In the genomic region with DNA sequence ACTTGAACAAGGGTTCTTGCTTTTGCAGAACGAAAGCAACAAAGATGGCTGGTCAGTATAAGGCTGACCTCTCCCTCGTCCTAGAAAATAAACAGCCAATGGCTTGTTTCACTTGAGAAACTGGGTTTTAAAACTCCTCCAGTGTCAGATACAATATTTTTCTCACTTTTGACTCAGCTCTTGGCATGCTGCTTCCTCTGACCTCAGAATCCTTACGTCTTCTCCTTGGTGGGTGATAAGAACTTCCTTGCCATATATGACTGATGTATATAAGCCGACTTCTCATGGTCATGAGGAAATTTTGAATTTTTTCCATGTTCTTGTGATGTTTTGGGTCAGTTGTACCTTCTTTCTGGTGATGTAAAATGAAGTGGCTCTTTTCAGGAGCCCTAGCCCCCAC, we compare ENCODE assay signal across 1 cellular context.
TF ChIP-seq lines count a peak whose summit lies in the region.

No MANE protein-coding gene starts in this region.

TF ChIP-seq in K562, 482 proteins besides CTCF, POLR2A, EP300 and RAD21:
- TF ChIP-seq PTTG1 (tag; IDR thresholded peaks at IDR 0.05; ENCODE audit: low read depth) = no peak
- TF ChIP-seq RBM25 (IDR thresholded peaks at IDR 0.05; ENCODE audit: low read depth, low read length, severe bottlenecking) = no peak
- no peak for TF ChIP-seq NR2C2 (CRISPR knock-in tag; IDR thresholded peaks at IDR 0.05)
- TF ChIP-seq NR2C2 (tag; IDR thresholded peaks at IDR 0.05) = peak; percentile 69
- TF ChIP-seq ELF2 (CRISPR knock-in tag; IDR thresholded peaks at IDR 0.05) = no peak
- TF ChIP-seq TAL1 (IDR thresholded peaks at IDR 0.05) = no peak
- TF ChIP-seq CREB1 (IDR thresholded peaks at IDR 0.05) = no peak
- no peak for TF ChIP-seq CREB1 (CRISPR knock-in tag; IDR thresholded peaks at IDR 0.05)
- TF ChIP-seq HMG20A (CRISPR knock-in tag; conservative IDR thresholded peaks at IDR 0.05) = no peak
- TF ChIP-seq MEIS2 (IDR thresholded peaks at IDR 0.05; ENCODE audit: partially characterized antibody) = peak; percentile 14
- TF ChIP-seq ZNF408 (CRISPR knock-in tag; IDR thresholded peaks at IDR 0.05; ENCODE audit: low read depth) = no peak
- no peak for TF ChIP-seq SMARCE1 (IDR thresholded peaks at IDR 0.05)
- no peak for TF ChIP-seq ZNF12 (CRISPR knock-in tag; IDR thresholded peaks at IDR 0.05)
- TF ChIP-seq NR2C1 (IDR thresholded peaks at IDR 0.05) = no peak
- TF ChIP-seq NR2C1 (tag; IDR thresholded peaks at IDR 0.05) = peak; percentile 8; the same call in 1 of the 2 replicates
- TF ChIP-seq ZNF41 (CRISPR knock-in tag; conservative IDR thresholded peaks at IDR 0.05) = no peak
- TF ChIP-seq RBM22 (IDR thresholded peaks at IDR 0.05; ENCODE audit: low read depth, low read length, poor library complexity, severe bottlenecking) = no peak
- no peak for TF ChIP-seq TCF7 (IDR thresholded peaks at IDR 0.05; ENCODE audit: borderline replicate concordance)
- TF ChIP-seq HIVEP1 (CRISPR knock-in tag; IDR thresholded peaks at IDR 0.05) = no peak
- TF ChIP-seq SIN3A (IDR thresholded peaks at IDR 0.05; ENCODE audit: borderline replicate concordance in 2 of 2, control insufficient read depth in 1 of 2, low read depth in 2 of 2, low read length in 2 of 2) = no peak
- TF ChIP-seq, protein P1, sequence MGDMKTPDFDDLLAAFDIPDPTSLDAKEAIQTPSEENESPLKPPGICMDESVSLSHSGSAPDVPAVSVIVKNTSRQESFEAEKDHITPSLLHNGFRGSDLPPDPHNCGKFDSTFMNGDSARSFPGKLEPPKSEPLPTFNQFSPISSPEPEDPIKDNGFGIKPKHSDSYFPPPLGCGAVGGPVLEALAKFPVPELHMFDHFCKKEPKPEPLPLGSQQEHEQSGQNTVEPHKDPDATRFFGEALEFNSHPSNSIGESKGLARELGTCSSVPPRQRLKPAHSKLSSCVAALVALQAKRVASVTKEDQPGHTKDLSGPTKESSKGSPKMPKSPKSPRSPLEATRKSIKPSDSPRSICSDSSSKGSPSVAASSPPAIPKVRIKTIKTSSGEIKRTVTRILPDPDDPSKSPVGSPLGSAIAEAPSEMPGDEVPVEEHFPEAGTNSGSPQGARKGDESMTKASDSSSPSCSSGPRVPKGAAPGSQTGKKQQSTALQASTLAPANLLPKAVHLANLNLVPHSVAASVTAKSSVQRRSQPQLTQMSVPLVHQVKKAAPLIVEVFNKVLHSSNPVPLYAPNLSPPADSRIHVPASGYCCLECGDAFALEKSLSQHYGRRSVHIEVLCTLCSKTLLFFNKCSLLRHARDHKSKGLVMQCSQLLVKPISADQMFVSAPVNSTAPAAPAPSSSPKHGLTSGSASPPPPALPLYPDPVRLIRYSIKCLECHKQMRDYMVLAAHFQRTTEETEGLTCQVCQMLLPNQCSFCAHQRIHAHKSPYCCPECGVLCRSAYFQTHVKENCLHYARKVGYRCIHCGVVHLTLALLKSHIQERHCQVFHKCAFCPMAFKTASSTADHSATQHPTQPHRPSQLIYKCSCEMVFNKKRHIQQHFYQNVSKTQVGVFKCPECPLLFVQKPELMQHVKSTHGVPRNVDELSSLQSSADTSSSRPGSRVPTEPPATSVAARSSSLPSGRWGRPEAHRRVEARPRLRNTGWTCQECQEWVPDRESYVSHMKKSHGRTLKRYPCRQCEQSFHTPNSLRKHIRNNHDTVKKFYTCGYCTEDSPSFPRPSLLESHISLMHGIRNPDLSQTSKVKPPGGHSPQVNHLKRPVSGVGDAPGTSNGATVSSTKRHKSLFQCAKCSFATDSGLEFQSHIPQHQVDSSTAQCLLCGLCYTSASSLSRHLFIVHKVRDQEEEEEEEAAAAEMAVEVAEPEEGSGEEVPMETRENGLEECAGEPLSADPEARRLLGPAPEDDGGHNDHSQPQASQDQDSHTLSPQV (IDR thresholded peaks at IDR 0.05) = 0 out of 2 replicates have a peak, but pooled peaks have one; percentile 34
- no peak for TF ChIP-seq EZH2 (IDR thresholded peaks at IDR 0.05; ENCODE audit: borderline replicate concordance, low read depth, low read length)
- TF ChIP-seq OTX1 (CRISPR knock-in tag; IDR thresholded peaks at IDR 0.05) = no peak
- TF ChIP-seq RBBP5 (IDR thresholded peaks at IDR 0.05; ENCODE audit: borderline replicate concordance, insufficient read depth, low read length, poor library complexity, severe bottlenecking) = no peak
- peak in 1 of 3 experiments; percentile 36 for TF ChIP-seq YY1 (IDR thresholded peaks at IDR 0.05; ENCODE audit: borderline replicate concordance in 1 of 3, control insufficient read depth in 1 of 3, extremely low read depth in 1 of 3, insufficient read depth in 3 of 3, insufficient read length in 1 of 3, insufficient replicate concordance in 2 of 3, low read depth in 1 of 3, low read length in 2 of 3)
- TF ChIP-seq CAMTA2 (CRISPR knock-in tag; conservative IDR thresholded peaks at IDR 0.05) = no peak
- no peak for TF ChIP-seq DPF2 (IDR thresholded peaks at IDR 0.05)
- 0 out of 2 replicates have a peak, but pooled peaks have one; percentile 34 for TF ChIP-seq ZNF175 (CRISPR knock-in tag; IDR thresholded peaks at IDR 0.05; ENCODE audit: low read depth)
- no peak for TF ChIP-seq ZKSCAN8 (CRISPR knock-in tag; IDR thresholded peaks at IDR 0.05)
- TF ChIP-seq TSC22D4 (tag; IDR thresholded peaks at IDR 0.05) = no peak
- no peak for TF ChIP-seq TCF7L2 (IDR thresholded peaks at IDR 0.05; ENCODE audit: low read depth, low read length)
- no peak for TF ChIP-seq ZNF24 (IDR thresholded peaks at IDR 0.05)
- TF ChIP-seq, protein P2, sequence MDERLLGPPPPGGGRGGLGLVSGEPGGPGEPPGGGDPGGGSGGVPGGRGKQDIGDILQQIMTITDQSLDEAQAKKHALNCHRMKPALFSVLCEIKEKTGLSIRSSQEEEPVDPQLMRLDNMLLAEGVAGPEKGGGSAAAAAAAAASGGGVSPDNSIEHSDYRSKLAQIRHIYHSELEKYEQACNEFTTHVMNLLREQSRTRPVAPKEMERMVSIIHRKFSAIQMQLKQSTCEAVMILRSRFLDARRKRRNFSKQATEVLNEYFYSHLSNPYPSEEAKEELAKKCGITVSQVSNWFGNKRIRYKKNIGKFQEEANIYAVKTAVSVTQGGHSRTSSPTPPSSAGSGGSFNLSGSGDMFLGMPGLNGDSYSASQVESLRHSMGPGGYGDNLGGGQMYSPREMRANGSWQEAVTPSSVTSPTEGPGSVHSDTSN (CRISPR knock-in tag; IDR thresholded peaks at IDR 0.05; ENCODE audit: low read depth) = no peak
- TF ChIP-seq, protein P2 (tag; conservative IDR thresholded peaks at IDR 0.05; ENCODE audit: low read depth) = 0 out of 2 replicates have a peak, but pooled peaks have one; percentile 30
- no peak for TF ChIP-seq ZNF316 (IDR thresholded peaks at IDR 0.05)
